ENCODE assay signal across 8 cellular contexts in the genomic region with DNA sequence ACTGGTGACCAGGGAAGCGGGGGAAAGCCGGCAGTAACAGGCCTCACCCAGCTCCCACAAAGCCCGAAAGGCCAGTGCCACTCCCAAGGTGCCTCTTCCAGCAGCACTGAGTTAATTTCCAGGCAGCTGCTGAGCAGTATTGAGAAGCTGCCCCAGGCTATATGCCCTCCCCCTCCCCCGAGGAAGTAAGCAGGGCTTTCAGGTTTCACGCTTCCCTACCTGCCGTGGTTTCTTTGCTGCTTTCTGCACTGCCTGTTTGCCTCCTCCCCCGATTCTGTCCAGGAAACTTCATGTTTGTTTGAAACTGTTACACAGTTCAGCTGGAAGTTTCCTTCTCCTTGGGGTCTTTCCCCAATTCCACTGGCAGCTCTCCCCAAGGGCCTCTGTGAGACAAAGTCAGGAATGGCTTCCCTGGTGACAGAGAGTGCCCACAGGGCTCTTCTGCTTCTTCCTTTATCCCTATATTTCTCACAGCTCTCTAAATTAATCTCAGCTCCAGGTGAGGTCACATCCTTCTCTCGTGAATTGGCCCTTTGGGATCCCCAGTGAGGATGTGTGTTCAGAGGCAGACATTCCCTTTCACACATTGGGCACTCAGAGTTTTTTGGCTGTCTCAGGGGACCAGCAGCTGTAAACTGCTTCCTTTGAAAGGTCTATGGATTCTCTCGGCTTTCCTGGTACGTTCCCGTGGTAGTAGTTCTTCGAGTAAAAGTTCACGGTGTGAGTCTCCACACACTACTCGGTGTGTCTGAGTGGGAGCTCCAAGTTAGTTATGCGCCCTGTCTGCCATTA.
DNase-seq lines count a peak whose midpoint lies in the region; ATAC-seq lines count a peak whose summit lies in the region.

No MANE protein-coding gene starts in this region.

- peaks cover 54 to 70% of the 10 kb centered on the region in 2 donors for H3K4me1 Mint-ChIP-seq in effector memory CD8-positive, alpha-beta T cell (ENCODE audit: low read depth in 2 of 2)

- H3K9me3 Mint-ChIP-seq in effector memory CD8-positive, alpha-beta T cell = peaks cover 0 to 2% of the 10 kb centered on the region in 2 donors

- H3K27ac Mint-ChIP-seq in effector memory CD8-positive, alpha-beta T cell = peak overlapping the region; percentile 69 to 80

- peak overlapping the region; percentile 68 to 70 for H3K4me3 Mint-ChIP-seq in effector memory CD8-positive, alpha-beta T cell

- H3K27me3 Mint-ChIP-seq in effector memory CD8-positive, alpha-beta T cell = no peaks in the 10 kb centered on the region

- peak; percentile 53 to 66 for ATAC-seq in activated CD4-positive, CD25-positive, alpha-beta regulatory T cell treated with anti-CD3 and anti-CD28 coated beads, Interleukin-2, amount 50 U/mL, for 24 hours
- peak; percentile 97 for ATAC-seq in HG03064 (IDR thresholded peaks at IDR 0.05; ENCODE audit: low read depth, unreplicated experiment)
- peak; percentile 98 for ATAC-seq in effector memory CD8-positive, alpha-beta T cell (replicated peaks)

- peaks cover 8% of the 10 kb centered on the region for H3K36me3 Mint-ChIP-seq in effector memory CD8-positive, alpha-beta T cell (ENCODE audit: insufficient read depth)

- no peak for DNase-seq in activated CD4-positive, CD25-positive, alpha-beta regulatory T cell treated with anti-CD3 and anti-CD28 coated beads, Interleukin-2, amount 50 U/mL, for 72 hours
- DNase-seq in T-helper 1 cell (peak in 4 of 5 donors; percentile 10 to 50 (median 32)), GOT3 (lab: John Stamatoyannopoulos, UW) (no peak), AG08396 (ENCODE audit: low spot score) (no peak)
- peak; percentile 23 to 48 (median 35) for DNase-seq in effector memory CD8-positive, alpha-beta T cell
- DNase-seq in stimulated activated CD4-positive, alpha-beta T cell treated with anti-CD3 and anti-CD28 coated beads, Interleukin-2, amount 100 ng/mL, for 24 hours = peak; percentile 33 to 38

Comparison
In these comparisons a context has a peak if more than half of its experiments do, and no peak if none do; other contexts are left out.
1. DNase-seq: peak in T-helper 1 cell (4 of 5), effector memory CD8-positive, alpha-beta T cell (3 of 3) and stimulated activated CD4-positive, alpha-beta T cell treated with anti-CD3 and anti-CD28 coated beads, Interleukin-2, amount 100 ng/mL, for 24 hours (2 of 2); none in activated CD4-positive, CD25-positive, alpha-beta regulatory T cell treated with anti-CD3 and anti-CD28 coated beads, Interleukin-2, amount 50 U/mL, for 72 hours (single experiment), GOT3 (single experiment) and AG08396 (single experiment).
2. Peak in every context shown above with its lines, with median percentiles within 50 percentile points of each other: ATAC-seq.